Comparison of ENCODE assay signal across 18 cellular contexts in the genomic region with DNA sequence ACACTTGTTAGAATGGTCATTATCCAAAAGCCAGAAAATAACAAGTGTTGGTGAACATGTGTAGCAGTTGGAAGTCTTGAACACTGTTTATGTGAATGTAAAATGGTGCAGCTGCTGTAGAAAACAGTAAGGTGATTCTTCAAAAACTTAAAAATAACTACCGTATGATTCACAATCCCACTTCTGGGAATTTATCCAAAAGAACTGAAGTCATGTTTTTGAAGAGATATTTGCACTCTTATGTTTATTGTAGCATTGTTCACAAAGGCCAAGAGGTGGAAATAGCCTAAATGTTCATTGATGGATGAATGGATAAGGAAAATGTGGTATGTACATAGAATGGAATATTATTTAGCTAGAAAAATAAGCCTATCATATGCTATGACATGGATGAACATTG. TPM values are rescaled to one million over a fixed set of nuclear protein-coding genes. Genes with fewer than 3 reads are reported as not detected.
DNase-seq lines count a peak whose midpoint lies in the region; FAIRE-seq and TF ChIP-seq lines count a peak whose summit lies in the region.
"Had no signal": no experiment of that assay in that cellular context is flagged by ENCODE, and none has a peak within 500 bp of the region (broad histone marks: within the 10 kb centered on the region; RNA-seq: fewer than 3 reads in every experiment).

No MANE protein-coding gene starts in this region.

- no peak overlapping the region for H3K27ac ChIP-seq in astrocyte (ENCODE audit: low read depth, low read length)
- H3K27ac ChIP-seq in brain microvascular endothelial cell = no peak overlapping the region
- H3K27ac ChIP-seq: gastroesophageal sphincter had no signal

- H3K4me1 Mint-ChIP-seq in astrocyte (ENCODE audit: low read depth, unreplicated experiment) (no peaks in the 10 kb centered on the region), nephron progenitor cell (no peaks in the 10 kb centered on the region)
- H3K4me1 Mint-ChIP-seq: GM23338 had no signal

- peaks cover 3% of the 10 kb centered on the region for H3K9me3 ChIP-seq in astrocyte (ENCODE audit: insufficient read depth, low read depth, low read length)
- H3K9me3 ChIP-seq: BE2C, gastroesophageal sphincter had no signal

- H2AFZ ChIP-seq in astrocyte (ENCODE audit: low read depth, low read length) = no peak overlapping the region
- H2AFZ ChIP-seq: GM23338 had no signal

- in situ Hi-C loops in brain microvascular endothelial cell (cut with HindIII; ENCODE audit: low pct_ligation_motif_present, low sequenced_read_pairs) = no loop called here

- H3K27me3 ChIP-seq in astrocyte (ENCODE audit: insufficient read depth, low read length) (no peaks in the 10 kb centered on the region), brain microvascular endothelial cell (replicated peaks) (no peaks in the 10 kb centered on the region)
- H3K27me3 ChIP-seq: BE2C, gastroesophageal sphincter, MG63 had no signal

- no peak overlapping the region for H3K9ac ChIP-seq in astrocyte (ENCODE audit: low read length)

- DNase-seq in AG08395 (ENCODE audit: low spot score) = peak; percentile 21
- peak; percentile 90 for DNase-seq in HT1080 (ENCODE audit: low read depth)
- DNase-seq in astrocyte (ENCODE audit: low read depth) = peak; percentile 95
- DNase-seq in glomerular visceral epithelial cell (ENCODE audit: extremely low spot score) = peak; percentile 71
- no peak for DNase-seq in cerebellum (ENCODE audit: low spot score)
- DNase-seq in brain microvascular endothelial cell = no peak
- no peak for DNase-seq in nephron progenitor cell
- DNase-seq in activated naive CD4-positive, alpha-beta T cell treated with Interleukin-2 at 50 U/mL for 16 hours = no peak
- DNase-seq: activated CD8-positive, alpha-beta memory T cell treated with anti-CD3 and anti-CD28 coated beads for 24 hours; activated naive CD4-positive, alpha-beta T cell treated with anti-CD3 and anti-CD28 coated beads, Interleukin-2, amount 50 U/mL, for 16 hours; BE2C; cortex of kidney; MG63; NCI-H2107; posterior cingulate gyrus; stimulated activated CD4-positive, alpha-beta T cell treated with anti-CD3 and anti-CD28 coated beads, Interleukin-15, amount 100 ng/mL, for 24 hours had no signal

- H3K36me3 ChIP-seq in astrocyte (ENCODE audit: insufficient read depth, low read length) = no peaks in the 10 kb centered on the region
- no peaks in the 10 kb centered on the region for H3K36me3 ChIP-seq in brain microvascular endothelial cell (replicated peaks)
- H3K36me3 ChIP-seq: BE2C, gastroesophageal sphincter, MG63 had no signal

- H3K9me3 Mint-ChIP-seq in astrocyte (ENCODE audit: unreplicated experiment) (no peaks in the 10 kb centered on the region), nephron progenitor cell (no peaks in the 10 kb centered on the region)
- H3K9me3 Mint-ChIP-seq: GM23338 had no signal

- H3K4me3 Mint-ChIP-seq in astrocyte (ENCODE audit: unreplicated experiment) (no peak overlapping the region), nephron progenitor cell (no peak overlapping the region)
- H3K4me3 Mint-ChIP-seq: GM23338 had no signal

- H3K4me1 ChIP-seq in astrocyte (ENCODE audit: insufficient read depth, low read length) = no peaks in the 10 kb centered on the region
- H3K4me1 ChIP-seq: BE2C, gastroesophageal sphincter had no signal

- H3K4me2 ChIP-seq in astrocyte (ENCODE audit: low read length) = no peak overlapping the region
- H3K4me2 ChIP-seq: GM23338 had no signal

- H3K27ac Mint-ChIP-seq in astrocyte (ENCODE audit: unreplicated experiment) = no peak overlapping the region
- no peak overlapping the region for H3K27ac Mint-ChIP-seq in nephron progenitor cell
- H3K27ac Mint-ChIP-seq: GM23338 had no signal

- H3K27me3 Mint-ChIP-seq in astrocyte (ENCODE audit: low read depth, unreplicated experiment) (no peaks in the 10 kb centered on the region), nephron progenitor cell (ENCODE audit: low read depth, poor library complexity) (peaks cover 39% of the 10 kb centered on the region)

- no peak overlapping the region for H3K4me3 ChIP-seq in astrocyte (ENCODE audit: insufficient read depth, low read depth, low read length)
- no peak overlapping the region for H3K4me3 ChIP-seq in brain microvascular endothelial cell (ENCODE audit: low read depth, low read length)
- H3K4me3 ChIP-seq: gastroesophageal sphincter, GM23338, MG63 had no signal

- TF ChIP-seq CTCF in astrocyte (IDR thresholded peaks at IDR 0.05; ENCODE audit: insufficient read depth, low read depth, low read length) (no peak), brain microvascular endothelial cell (IDR thresholded peaks at IDR 0.05; ENCODE audit: low read depth, low read length, missing control alignments) (no peak), nephron progenitor cell (IDR thresholded peaks at IDR 0.05) (no peak)

- no peaks in the 10 kb centered on the region for H3K79me2 ChIP-seq in astrocyte (ENCODE audit: insufficient read depth, low read length)

- no peaks in the 10 kb centered on the region for H4K20me1 ChIP-seq in astrocyte (ENCODE audit: insufficient read depth, low read length)

- peak; percentile 82 for FAIRE-seq in astrocyte (lab: Jason Lieb, UNC)

- H3K36me3 Mint-ChIP-seq in astrocyte (ENCODE audit: low read depth, unreplicated experiment) = no peaks in the 10 kb centered on the region
- H3K36me3 Mint-ChIP-seq in nephron progenitor cell (ENCODE audit: low read depth) = no peaks in the 10 kb centered on the region

RNA-seq across cellular contexts. Expression of a gene that starts 6.3 kb away (rescaled TPM):
- total RNA-seq in HT1080 (2014; rRNA removed; shearing (Covaris generic)) = 0.23 TPM in 1 of 2 replicates, not detected in the other
- polyA plus RNA-seq in HT1080 (2015; cell fraction: cytosol; rRNA removed) = not detected in 2 replicates
- not detected in 2 replicates for polyA plus RNA-seq in HT1080 (2015; cell fraction: nucleus; rRNA removed)
- total RNA-seq in astrocyte = not detected in 2 replicates
- total RNA-seq in cerebellum = not detected
- total RNA-seq: gastroesophageal sphincter, GM23338 had no signal
- polyA plus RNA-seq: GM23338 had no signal

Comparison
In these comparisons a context has a peak if more than half of its experiments do, and no peak if none do; other contexts are left out.
1. DNase-seq: peak in AG08395 (single experiment), HT1080 (single experiment), astrocyte (single experiment) and glomerular visceral epithelial cell (single experiment); none in cerebellum (single experiment), brain microvascular endothelial cell (single experiment), nephron progenitor cell (single experiment) and activated naive CD4-positive, alpha-beta T cell treated with Interleukin-2 at 50 U/mL for 16 hours (single experiment).